Comparison of ENCODE assay signal across 9 cellular contexts in genomic region chrX:89124985-89125384, GRCh38.
"Had no signal": no experiment of that assay in that cellular context is flagged by ENCODE, and none has a peak within 500 bp of the region (broad histone marks: within the 10 kb centered on the region; RNA-seq: fewer than 3 reads in every experiment).

No MANE protein-coding gene starts in this region.

- H3K27ac ChIP-seq: GM23248 had no signal

- H3K4me3 ChIP-seq: GM23248, GM23338, HAP-1 had no signal

- H3K4me1 Mint-ChIP-seq: GM23338, H9 had no signal

- H3K4me3 Mint-ChIP-seq: GM23338, H9, HFFc6 had no signal

- DNase-seq: GM23248, GOT3, H7, H9, HCEC 1CT, HFFc6 had no signal

- ATAC-seq: GM23338, HCT116 had no signal

- H3K9me3 ChIP-seq: HAP-1 had no signal

- H3K27ac Mint-ChIP-seq: GM23338, HFFc6 had no signal

- H3K4me1 ChIP-seq: HAP-1 had no signal

- H3K36me3 ChIP-seq: HAP-1 had no signal
